Comparison of ENCODE assay signal across 1 cellular context in the genomic region with DNA sequence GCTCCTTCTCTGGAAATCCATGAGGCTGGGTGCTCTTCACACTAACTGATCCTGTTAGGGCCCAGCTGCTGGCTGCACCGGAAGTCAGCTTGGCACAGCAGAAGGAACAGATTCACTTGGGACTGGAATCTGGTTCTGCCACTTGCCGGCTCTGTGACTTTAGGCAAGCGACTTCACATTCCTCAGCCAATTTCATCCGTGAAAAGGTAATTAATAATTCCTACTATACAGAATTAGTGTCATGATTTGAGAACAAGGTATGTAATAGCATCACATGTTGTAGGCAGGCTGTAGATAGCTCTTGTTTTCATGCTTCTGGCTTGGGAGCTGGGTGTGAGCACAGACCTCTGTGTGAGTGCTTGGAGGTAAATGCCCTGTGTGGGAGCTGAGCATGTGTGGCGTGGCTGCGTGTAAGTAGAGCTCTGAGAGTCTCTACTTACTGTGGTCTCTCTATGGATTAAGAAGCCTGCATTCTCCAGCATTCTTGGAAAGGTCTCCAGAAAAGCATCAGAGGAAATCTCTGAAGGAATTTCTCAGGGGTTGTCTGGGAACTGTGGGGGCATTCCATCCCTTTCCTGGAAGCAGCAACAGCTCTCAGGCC.
TF ChIP-seq lines count a peak whose summit lies in the region.

No MANE protein-coding gene starts in this region.

TF ChIP-seq in H1, 55 proteins besides CTCF, POLR2A, EP300 and RAD21:
- no peak for TF ChIP-seq CREB1 (IDR thresholded peaks at IDR 0.05)
- TF ChIP-seq, protein P1, sequence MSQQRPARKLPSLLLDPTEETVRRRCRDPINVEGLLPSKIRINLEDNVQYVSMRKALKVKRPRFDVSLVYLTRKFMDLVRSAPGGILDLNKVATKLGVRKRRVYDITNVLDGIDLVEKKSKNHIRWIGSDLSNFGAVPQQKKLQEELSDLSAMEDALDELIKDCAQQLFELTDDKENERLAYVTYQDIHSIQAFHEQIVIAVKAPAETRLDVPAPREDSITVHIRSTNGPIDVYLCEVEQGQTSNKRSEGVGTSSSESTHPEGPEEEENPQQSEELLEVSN (IDR thresholded peaks at IDR 0.05), result no peak
- TF ChIP-seq TAF7 (optimal IDR thresholded peaks at IDR 0.05; ENCODE audit: borderline replicate concordance, low read depth, low read length), result no peak
- no peak for TF ChIP-seq JUND (IDR thresholded peaks at IDR 0.05; ENCODE audit: low read length)
- TF ChIP-seq KDM5A (IDR thresholded peaks at IDR 0.05; ENCODE audit: low read length), result no peak
- TF ChIP-seq, protein P2, sequence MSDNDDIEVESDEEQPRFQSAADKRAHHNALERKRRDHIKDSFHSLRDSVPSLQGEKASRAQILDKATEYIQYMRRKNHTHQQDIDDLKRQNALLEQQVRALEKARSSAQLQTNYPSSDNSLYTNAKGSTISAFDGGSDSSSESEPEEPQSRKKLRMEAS (IDR thresholded peaks at IDR 0.05), result no peak
TF ChIP-seq in H1: peak in this region for 0.
